In genomic region chr11:104113541-104113940, GRCh38 we compare ENCODE assay signal across 27 cellular contexts. TPM values are rescaled to one million over a fixed set of nuclear protein-coding genes. Genes with fewer than 3 reads are reported as not detected.
DNase-seq lines count a peak whose midpoint lies in the region; ATAC-seq lines count a peak whose summit lies in the region.
"Had no signal": no experiment of that assay in that cellular context is flagged by ENCODE, and none has a peak within 500 bp of the region (broad histone marks: within the 10 kb centered on the region; RNA-seq: fewer than 3 reads in every experiment).

No MANE protein-coding gene starts in this region.

- no peak overlapping the region for H2BK12ac ChIP-seq in trophoblast cell (ENCODE audit: low read length)

- no peak overlapping the region for H2BK5ac ChIP-seq in trophoblast cell (ENCODE audit: low read depth, low read length, poor library complexity)

- no peak overlapping the region for H3K4me3 ChIP-seq in trophoblast cell (ENCODE audit: low read depth, low read length)
- H3K4me3 ChIP-seq: A549; BLaER1; BLaER1 treated with 17β-estradiol and CSF1 and Interleukin-3, amounts not matched to agents 10 nM and 100 nM had no signal

- no peak overlapping the region for H3K27ac ChIP-seq in trophoblast cell (ENCODE audit: low read depth, low read length)
- H3K27ac ChIP-seq: 22Rv1; A549; BLaER1; BLaER1 treated with 17β-estradiol and CSF1 and Interleukin-3, amounts not matched to agents 10 nM and 100 nM; C4-2B had no signal

- no peaks in the 10 kb centered on the region for H3K79me2 ChIP-seq in trophoblast cell (ENCODE audit: control insufficient read depth, insufficient read depth, low read length, poor library complexity)

- H4K8ac ChIP-seq in trophoblast cell (ENCODE audit: low read depth, low read length) = no peak overlapping the region

- H3K4ac ChIP-seq in trophoblast cell (ENCODE audit: low read depth, low read length) = no peak overlapping the region

- no peaks in the 10 kb centered on the region for H3K36me3 ChIP-seq in trophoblast cell (ENCODE audit: control insufficient read depth in 1 of 2, insufficient read depth in 2 of 2, low read length in 2 of 2)
- H3K36me3 ChIP-seq: BE2C; BLaER1; BLaER1 treated with 17β-estradiol and CSF1 and Interleukin-3, amounts not matched to agents 10 nM and 100 nM had no signal

- no peak overlapping the region for H4K91ac ChIP-seq in trophoblast cell (ENCODE audit: low read depth, low read length)

- DNase-seq in trophoblast cell = peak; percentile 55 to 82
- DNase-seq: 8988T; ACHN; AML-193; BE2C; C1 segment of cervical spinal cord; Caco-2; Calu3; CD4-positive, alpha-beta memory T cell; CD4-positive, alpha-beta T cell; CD4-positive, CD25-positive, alpha-beta regulatory T cell; CD8-positive, alpha-beta memory T cell; CD8-positive, alpha-beta T cell; COR-L47; DMS 273 treated with DMSO at 0.1 percent for 48 hours; DMS153; DMS53; DMS79; DMS79 treated with DMSO at 0.1 percent for 48 hours; DND-41; EL had no signal

- no peaks in the 10 kb centered on the region for H3K27me3 ChIP-seq in trophoblast cell (ENCODE audit: insufficient read depth, low read length)
- H3K27me3 ChIP-seq: BE2C; BLaER1; BLaER1 treated with 17β-estradiol and CSF1 and Interleukin-3, amounts not matched to agents 10 nM and 100 nM had no signal

- H3K18ac ChIP-seq in trophoblast cell (ENCODE audit: low read length) = no peak overlapping the region

- no peak overlapping the region for H2BK120ac ChIP-seq in trophoblast cell (ENCODE audit: insufficient read depth, low read length, poor library complexity)

- no peak overlapping the region for H2AFZ ChIP-seq in trophoblast cell (ENCODE audit: insufficient read depth, low read length, poor library complexity)

- no peaks in the 10 kb centered on the region for H3K79me1 ChIP-seq in trophoblast cell (ENCODE audit: low read length)

- no peak overlapping the region for H3K14ac ChIP-seq in trophoblast cell (ENCODE audit: low read length)

- H3K9me3 ChIP-seq in trophoblast cell (ENCODE audit: insufficient read depth, low read depth, low read length) = no peaks in the 10 kb centered on the region
- H3K9me3 ChIP-seq: BE2C, Caco-2 had no signal

- ATAC-seq in HG02840 (IDR thresholded peaks at IDR 0.05; ENCODE audit: low FRiP score, unreplicated experiment) = no peak
- ATAC-seq: A549; CD8-positive, alpha-beta T cell had no signal

- H3K4me1 ChIP-seq in trophoblast cell (ENCODE audit: control insufficient read depth in 1 of 2, insufficient read depth in 2 of 2, low read length in 2 of 2) = no peaks in the 10 kb centered on the region
- H3K4me1 ChIP-seq: A549; BE2C; BLaER1; BLaER1 treated with 17β-estradiol and CSF1 and Interleukin-3, amounts not matched to agents 10 nM and 100 nM; Caco-2 had no signal

- H2AK5ac ChIP-seq in trophoblast cell (ENCODE audit: low read length) = no peak overlapping the region

- no CpG with 5 or more reads among the region's 2 CpGs for WGBS in trophoblast cell (ENCODE audit: extremely low coverage, insufficient coverage, insufficient read length)

- H4K12ac ChIP-seq in trophoblast cell (ENCODE audit: low read depth, low read length) = no peak overlapping the region

- no peak overlapping the region for H3K23ac ChIP-seq in trophoblast cell (ENCODE audit: low read length)

- H3K4me2 ChIP-seq in trophoblast cell (ENCODE audit: low read length) = no peak overlapping the region
- H3K4me2 ChIP-seq: A549; BLaER1; BLaER1 treated with 17β-estradiol and CSF1 and Interleukin-3, amounts not matched to agents 10 nM and 100 nM had no signal

- no peak overlapping the region for H3K9ac ChIP-seq in trophoblast cell (ENCODE audit: low read length)
- H3K9ac ChIP-seq: BLaER1; BLaER1 treated with 17β-estradiol and CSF1 and Interleukin-3, amounts not matched to agents 10 nM and 100 nM had no signal

RNA-seq across cellular contexts. Expression of gene PDGFD, which starts 50.4 kb away (rescaled TPM):
- 1.1 and 1.3 TPM in 2 replicates for polyA plus RNA-seq in trophoblast cell (2013)
